7 cellular contexts compared by ENCODE assay signal in genomic region chr12:123389560-123390351, GRCh38. TPM values are rescaled to one million over a fixed set of nuclear protein-coding genes. Genes with fewer than 3 reads are reported as not detected.
DNase-seq lines count a peak whose midpoint lies in the region; ATAC-seq and TF ChIP-seq lines count a peak whose summit lies in the region.

No MANE protein-coding gene starts in this region.

- DNase-seq in GM13977 (ENCODE audit: low spot score) (peak; percentile 73), UCSD-AML1 (lab: John Stamatoyannopoulos, UW; ENCODE audit: unreplicated experiment) (peak; percentile 35), dermis blood vessel endothelial cell (peak; percentile 45), lung microvascular endothelial cell (ENCODE audit: low read depth in 2 of 2) (peak; percentile 34 to 54), T-helper 9 cell (no peak)

- H3K4me3 ChIP-seq in subcutaneous abdominal adipose tissue (ENCODE audit: low read depth in 1 of 5, low read length in 5 of 5): peak overlapping the region; percentile 52 to 80 (median 70)

- in situ Hi-C loops in GM13977 (cut with MboI; ENCODE audit: low pct_unique_long_range_greater_than_20kb, low sequenced_read_pairs, unreplicated experiment): no loop called here

- peak; percentile 29 for ATAC-seq in HG02885 (IDR thresholded peaks at IDR 0.05; ENCODE audit: poor library complexity, unreplicated experiment)

- peaks cover 6 to 38% (median 22%) of the 10 kb centered on the region in 5 donors for H3K36me3 ChIP-seq in subcutaneous abdominal adipose tissue (ENCODE audit: control insufficient read depth in 5 of 5, insufficient read depth in 5 of 5, low read length in 5 of 5)

- no peak for TF ChIP-seq CTCF in GM13977 (IDR thresholded peaks at IDR 0.05; ENCODE audit: extremely low read depth, insufficient read depth, missing control alignments)

- peak overlapping the region; percentile 67 for H3K27ac ChIP-seq in subcutaneous abdominal adipose tissue (ENCODE audit: low read depth, low read length)

- H3K9ac ChIP-seq in subcutaneous abdominal adipose tissue (ENCODE audit: low read length in 5 of 5): peak overlapping the region; percentile 56 to 86 (median 76)

- no peaks in the 10 kb centered on the region for H3K9me3 ChIP-seq in subcutaneous abdominal adipose tissue (ENCODE audit: control insufficient read depth in 5 of 5, low read length in 5 of 5)

- H3K4me1 ChIP-seq in subcutaneous abdominal adipose tissue (ENCODE audit: control insufficient read depth in 5 of 5, insufficient read depth in 5 of 5, low read length in 5 of 5): peaks cover 6 to 40% (median 35%) of the 10 kb centered on the region in 5 donors

- no peaks in the 10 kb centered on the region for H3K27me3 ChIP-seq in subcutaneous abdominal adipose tissue (ENCODE audit: control insufficient read depth in 5 of 5, insufficient read depth in 4 of 5, low read length in 5 of 5)

RNA-seq across cellular contexts. Expression of gene KMT5A, which starts 5.8 kb away (rescaled TPM):
- total RNA-seq in dermis blood vessel endothelial cell (36.6 and 56.2 TPM in 2 replicates), lung microvascular endothelial cell (19.4 and 24.0 TPM in 2 replicates)

RNA-seq across cellular contexts. Expression of gene SBNO1, which starts 25.1 kb away (rescaled TPM):
- total RNA-seq in dermis blood vessel endothelial cell: 28.6 and 41.2 TPM in 2 replicates
- total RNA-seq in lung microvascular endothelial cell: 14.4 and 17.7 TPM in 2 replicates

RNA-seq across cellular contexts. Expression of gene RILPL2, which starts 46.7 kb away (rescaled TPM):
- total RNA-seq in dermis blood vessel endothelial cell (3.8 and 4.1 TPM in 2 replicates), lung microvascular endothelial cell (3.1 and 3.2 TPM in 2 replicates)
